ENCODE assay signal across 1 cellular context in genomic region chr13:36090592-36090991, GRCh38.
TF ChIP-seq lines count a peak whose summit lies in the region.

No MANE protein-coding gene starts in this region.

TF ChIP-seq in HEK293, 187 proteins besides CTCF, POLR2A, EP300 and RAD21 (continued from another document):
- TF ChIP-seq ZNF335 (tag by site-specific recombination; conservative IDR thresholded peaks at IDR 0.05) (no peak), INSM2 (tag by site-specific recombination; IDR thresholded peaks at IDR 0.05) (no peak), ZSCAN30 (tag by site-specific recombination; IDR thresholded peaks at IDR 0.05) (no peak), ZNF791 (tag by site-specific recombination; IDR thresholded peaks at IDR 0.05) (no peak), ZNF692 (tag by site-specific recombination; IDR thresholded peaks at IDR 0.05) (no peak), IKZF3 (tag by site-specific recombination; IDR thresholded peaks at IDR 0.05) (no peak), ZNF621 (tag by site-specific recombination; IDR thresholded peaks at IDR 0.05) (no peak), ZBTB26 (tag by site-specific recombination; optimal IDR thresholded peaks at IDR 0.05) (no peak), ZNF211 (tag by site-specific recombination; IDR thresholded peaks at IDR 0.05; ENCODE audit: low read depth) (no peak), ZNF274 (IDR thresholded peaks at IDR 0.05; ENCODE audit: low read length) (no peak), ZNF274 (tag by site-specific recombination; IDR thresholded peaks at IDR 0.05; ENCODE audit: borderline replicate concordance) (no peak), ZNF404 (tag by site-specific recombination; IDR thresholded peaks at IDR 0.05) (no peak), ZFHX2 (tag by site-specific recombination; conservative IDR thresholded peaks at IDR 0.05) (peak; percentile 60), ZNF580 (tag by site-specific recombination; IDR thresholded peaks at IDR 0.05) (no peak), ZNF521 (tag by site-specific recombination; IDR thresholded peaks at IDR 0.05) (no peak), ZNF48 (tag by site-specific recombination; IDR thresholded peaks at IDR 0.05) (no peak)
- TF ChIP-seq, protein P1, sequence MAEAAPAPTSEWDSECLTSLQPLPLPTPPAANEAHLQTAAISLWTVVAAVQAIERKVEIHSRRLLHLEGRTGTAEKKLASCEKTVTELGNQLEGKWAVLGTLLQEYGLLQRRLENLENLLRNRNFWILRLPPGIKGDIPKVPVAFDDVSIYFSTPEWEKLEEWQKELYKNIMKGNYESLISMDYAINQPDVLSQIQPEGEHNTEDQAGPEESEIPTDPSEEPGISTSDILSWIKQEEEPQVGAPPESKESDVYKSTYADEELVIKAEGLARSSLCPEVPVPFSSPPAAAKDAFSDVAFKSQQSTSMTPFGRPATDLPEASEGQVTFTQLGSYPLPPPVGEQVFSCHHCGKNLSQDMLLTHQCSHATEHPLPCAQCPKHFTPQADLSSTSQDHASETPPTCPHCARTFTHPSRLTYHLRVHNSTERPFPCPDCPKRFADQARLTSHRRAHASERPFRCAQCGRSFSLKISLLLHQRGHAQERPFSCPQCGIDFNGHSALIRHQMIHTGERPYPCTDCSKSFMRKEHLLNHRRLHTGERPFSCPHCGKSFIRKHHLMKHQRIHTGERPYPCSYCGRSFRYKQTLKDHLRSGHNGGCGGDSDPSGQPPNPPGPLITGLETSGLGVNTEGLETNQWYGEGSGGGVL (tag by site-specific recombination; IDR thresholded peaks at IDR 0.05): no peak
